In genomic region chr9:133995012-133995896, GRCh38 we compare ENCODE assay signal across 9 cellular contexts. TPM values are rescaled to one million over a fixed set of nuclear protein-coding genes. Genes with fewer than 3 reads are reported as not detected.
DNase-seq lines count a peak whose midpoint lies in the region; ATAC-seq and TF ChIP-seq lines count a peak whose summit lies in the region.
"Had no signal": no experiment of that assay in that cellular context is flagged by ENCODE, and none has a peak within 500 bp of the region (broad histone marks: within the 10 kb centered on the region; RNA-seq: fewer than 3 reads in every experiment).

No MANE protein-coding gene starts in this region.

- TF ChIP-seq CTCF in Calu3 (IDR thresholded peaks at IDR 0.05; ENCODE audit: unreplicated experiment) = no peak
- peak; percentile 26; the same call in 1 of the 2 replicates for TF ChIP-seq CTCF in MM.1S (IDR thresholded peaks at IDR 0.05; ENCODE audit: low read length)
- TF ChIP-seq CTCF in epithelial cell of esophagus (IDR thresholded peaks at IDR 0.05; ENCODE audit: insufficient read depth, low read depth, low read length, missing control alignments) = peak; percentile 20

- no TSS peak for BruUV-seq in Calu3 (replicated peaks; lab: Mats Ljungman, UMichigan)

- no peaks in the 10 kb centered on the region for H4K20me1 ChIP-seq in MM.1S (ENCODE audit: insufficient read depth, low read length)

- H3K27ac Mint-ChIP-seq in Calu3 (ENCODE audit: unreplicated experiment) = no peak overlapping the region
- H3K27ac Mint-ChIP-seq: activated naive CD4-positive, alpha-beta T cell treated with anti-CD3 and anti-CD28 coated beads, Interleukin-2, amount 50 U/mL, for 24 hours had no signal

- H3K4me3 ChIP-seq in MM.1S (ENCODE audit: low read length) = no peak overlapping the region
- no peak overlapping the region for H3K4me3 ChIP-seq in epithelial cell of esophagus (ENCODE audit: low read length)

- H3K4me1 Mint-ChIP-seq in Calu3 (ENCODE audit: low read depth, unreplicated experiment) = peaks cover 9% of the 10 kb centered on the region

- no peaks in the 10 kb centered on the region for H3K9me2 ChIP-seq in MM.1S (replicated peaks; ENCODE audit: insufficient read depth, low read length)

- H3K36me3 Mint-ChIP-seq in Calu3 (ENCODE audit: insufficient read depth, unreplicated experiment) = peaks cover 39% of the 10 kb centered on the region
- H3K36me3 Mint-ChIP-seq: activated naive CD4-positive, alpha-beta T cell treated with anti-CD3 and anti-CD28 coated beads, Interleukin-2, amount 50 U/mL, for 24 hours had no signal

- H3K4me2 ChIP-seq in MM.1S (ENCODE audit: low read depth, low read length) = no peak overlapping the region

- CTCF ChIA-PET in Calu3 (lab: Charles Lee) = interaction anchor here (0.6 to 3.5 kb wide), 5 partner anchors 30 to 253 kb away, joined by 4 to 28 read pairs (median 6); partner anchors contain the start of gene BRD3OS

- H3K4me3 Mint-ChIP-seq in Calu3 (ENCODE audit: low read depth, unreplicated experiment) = peak overlapping the region; percentile 41

- H3K4me1 ChIP-seq in MM.1S (ENCODE audit: low read length) = peaks cover 3% of the 10 kb centered on the region; the same call in 1 of the 2 replicates

- no peaks in the 10 kb centered on the region for H3K79me2 ChIP-seq in MM.1S (ENCODE audit: low read length)

- peaks cover 53% of the 10 kb centered on the region for H3K27me3 ChIP-seq in MM.1S (replicated peaks; ENCODE audit: insufficient read depth, low read length)

- H3K9me3 Mint-ChIP-seq in Calu3 (ENCODE audit: low read depth, unreplicated experiment) = no peaks in the 10 kb centered on the region
- H3K9me3 Mint-ChIP-seq: activated naive CD4-positive, alpha-beta T cell treated with anti-CD3 and anti-CD28 coated beads, Interleukin-2, amount 50 U/mL, for 24 hours had no signal

- H3F3A ChIP-seq in MM.1S (ENCODE audit: insufficient read depth, low read length) = no peaks in the 10 kb centered on the region

- H2AFZ ChIP-seq in MM.1S (ENCODE audit: low read length) = no peak overlapping the region

- no peak overlapping the region for H3K9ac ChIP-seq in MM.1S (ENCODE audit: low read length)

- no peaks in the 10 kb centered on the region for H3K9me3 ChIP-seq in MM.1S (replicated peaks; ENCODE audit: insufficient read depth, low read length)

- peaks cover 15% of the 10 kb centered on the region for H3K27me3 Mint-ChIP-seq in Calu3 (ENCODE audit: unreplicated experiment)

- intact Hi-C loops in Calu3 (cut with micrococcal nuclease; ENCODE audit: unreplicated experiment) = loop anchor here (2.0 to 10.0 kb wide), 2 partner anchors 120 to 212 kb away; no protein-coding TSS in a partner anchor

- H3K27ac ChIP-seq in MM.1S (ENCODE audit: low read length) = no peak overlapping the region

- no peaks in the 10 kb centered on the region for H3K36me3 ChIP-seq in MM.1S (replicated peaks; ENCODE audit: insufficient read depth, low read length)

- DNase-seq in A172 (ENCODE audit: low spot score) (peak; percentile 55), Calu3 (peak; percentile 39), MM.1S (no peak), epithelial cell of esophagus (ENCODE audit: low read depth) (peak; percentile 24), midbrain (lab: John Stamatoyannopoulos, UW) (no peak), hippocampal formation (lab: John Stamatoyannopoulos, UW) (no peak), GF-D8 (lab: John Stamatoyannopoulos, UW) (no peak)

- ATAC-seq in HG03565 (IDR thresholded peaks at IDR 0.05; ENCODE audit: unreplicated experiment) = no peak

RNA-seq across cellular contexts. Expression of gene VAV2, which starts 3.1 kb away (rescaled TPM):
- total RNA-seq in A172 (2014; rRNA removed; shearing (Covaris generic)) = 14.2 and 14.4 TPM in 2 replicates
- total RNA-seq in Calu3 (2022) = 29.4 and 30.7 TPM in 2 replicates

RNA-seq across cellular contexts. Expression of gene BRD3OS, which starts 30.0 kb away (rescaled TPM):
- 29.1 and 31.5 TPM in 2 replicates for total RNA-seq in A172 (2014; rRNA removed; shearing (Covaris generic))
- total RNA-seq in Calu3 (2022) = 10.5 and 10.7 TPM in 2 replicates

Comparison
In these comparisons a context has a peak if more than half of its experiments do, and no peak if none do; other contexts are left out.
1. DNase-seq: peak in A172 (single experiment), Calu3 (single experiment) and epithelial cell of esophagus (single experiment); none in MM.1S (single experiment), midbrain (single experiment), hippocampal formation (0 of 2) and GF-D8 (single experiment).